In genomic region chrX:40177942-40178715, GRCh38 we compare ENCODE assay signal across 15 cellular contexts.
DNase-seq lines count a peak whose midpoint lies in the region; ATAC-seq and TF ChIP-seq lines count a peak whose summit lies in the region.
"Had no signal": no experiment of that assay in that cellular context is flagged by ENCODE, and none has a peak within 500 bp of the region (broad histone marks: within the 10 kb centered on the region; RNA-seq: fewer than 3 reads in every experiment).

No MANE protein-coding gene starts in this region.

- peaks cover 15% of the 10 kb centered on the region for H3K4me1 Mint-ChIP-seq in activated naive CD4-positive, alpha-beta T cell treated with anti-CD3 and anti-CD28 coated beads for 36 hours (ENCODE audit: low read depth)
- peaks cover 12 to 26% (median 15%) of the 10 kb centered on the region in 3 donors for H3K4me1 Mint-ChIP-seq in IgD-negative memory B cell
- H3K4me1 Mint-ChIP-seq in chondrocyte (ENCODE audit: low read depth), result peaks cover 17% of the 10 kb centered on the region
- peaks cover 22 to 46% of the 10 kb centered on the region in 2 donors for H3K4me1 Mint-ChIP-seq in stimulated activated naive B cell treated with anti-CD40 and anti-IgM and Interleukin-4, amounts not matched to agents 10 μg/mL and 1 μg/mL and 100 μg/mL, for 72 hours

- peaks cover 3% of the 10 kb centered on the region for H3K9me3 Mint-ChIP-seq in activated naive CD4-positive, alpha-beta T cell treated with anti-CD3 and anti-CD28 coated beads for 36 hours
- H3K9me3 Mint-ChIP-seq in IgD-negative memory B cell, result no peaks in the 10 kb centered on the region
- H3K9me3 Mint-ChIP-seq in chondrocyte (ENCODE audit: low read depth), result peaks cover 2% of the 10 kb centered on the region
- H3K9me3 Mint-ChIP-seq in stimulated activated naive B cell treated with anti-CD40 and anti-IgM and Interleukin-4, amounts not matched to agents 10 μg/mL and 1 μg/mL and 100 μg/mL, for 72 hours, result peaks cover 2 to 5% of the 10 kb centered on the region in 2 donors

- H3K4me3 Mint-ChIP-seq in activated naive CD4-positive, alpha-beta T cell treated with anti-CD3 and anti-CD28 coated beads for 36 hours, result no peak overlapping the region
- peak overlapping the region in 1 of 4 donors; percentile 98 for H3K4me3 Mint-ChIP-seq in IgD-negative memory B cell
- H3K4me3 Mint-ChIP-seq in chondrocyte (ENCODE audit: unreplicated experiment), result no peak overlapping the region
- H3K4me3 Mint-ChIP-seq in stimulated activated naive B cell treated with anti-CD40 and anti-IgM and Interleukin-4, amounts not matched to agents 10 μg/mL and 1 μg/mL and 100 μg/mL, for 72 hours, result peak overlapping the region in 1 of 2 donors; percentile 4

- peak; percentile 4 for DNase-seq in activated naive CD4-positive, alpha-beta T cell treated with anti-CD3 and anti-CD28 coated beads for 36 hours
- no peak for DNase-seq in activated naive CD4-positive, alpha-beta T cell treated with Interleukin-2 at 50 U/mL for 16 hours
- peak; percentile 38 for DNase-seq in chondrocyte (ENCODE audit: low spot score)
- no peak for DNase-seq in stimulated activated naive B cell treated with anti-CD40 and anti-IgM and Interleukin-4, amounts not matched to agents 10 μg/mL and 1 μg/mL and 100 μg/mL, for 72 hours
- DNase-seq in NCI-H526 treated with DMSO at 0.1 percent for 48 hours (lab: John Stamatoyannopoulos, UW), result no peak
- no peak for DNase-seq in SW 1271 (lab: John Stamatoyannopoulos, UW)
- DNase-seq: AML-193; effector memory CD4-positive, alpha-beta T cell; foreskin fibroblast; NCI-H1092 treated with DMSO at 0.1 percent for 48 hours; NCI-H226; upper lobe of left lung had no signal

- no peak for TF ChIP-seq CTCF in chondrocyte (IDR thresholded peaks at IDR 0.05)

- ATAC-seq in stimulated activated naive B cell treated with anti-CD40 and anti-IgM and Interleukin-4, amounts not matched to agents 10 μg/mL and 1 μg/mL and 100 μg/mL, for 72 hours (replicated peaks), result no peak
- ATAC-seq in esophagus mucosa, result no peak
- ATAC-seq: GM12878 had no signal

- no peaks in the 10 kb centered on the region for H3K27me3 Mint-ChIP-seq in activated naive CD4-positive, alpha-beta T cell treated with anti-CD3 and anti-CD28 coated beads for 36 hours (ENCODE audit: low read depth)
- H3K27me3 Mint-ChIP-seq in IgD-negative memory B cell (peaks cover 13% of the 10 kb centered on the region), chondrocyte (ENCODE audit: low read depth) (no peaks in the 10 kb centered on the region)
- peaks cover 0 to 7% of the 10 kb centered on the region in 2 donors for H3K27me3 Mint-ChIP-seq in stimulated activated naive B cell treated with anti-CD40 and anti-IgM and Interleukin-4, amounts not matched to agents 10 μg/mL and 1 μg/mL and 100 μg/mL, for 72 hours

- intact Hi-C loops in activated naive CD4-positive, alpha-beta T cell treated with anti-CD3 and anti-CD28 coated beads for 36 hours (cut with micrococcal nuclease), result loop anchor here (2.0 to 10.0 kb wide), 5 partner anchors 69 to 1157 kb away; partner anchors contain the start of genes DDX3X, MED14 and USP9X

- H3K36me3 Mint-ChIP-seq in activated naive CD4-positive, alpha-beta T cell treated with anti-CD3 and anti-CD28 coated beads for 36 hours (ENCODE audit: low read depth), result peaks cover 2% of the 10 kb centered on the region
- H3K36me3 Mint-ChIP-seq in IgD-negative memory B cell, result no peaks in the 10 kb centered on the region
- H3K36me3 Mint-ChIP-seq in chondrocyte (ENCODE audit: low read depth), result no peaks in the 10 kb centered on the region
- H3K36me3 Mint-ChIP-seq in stimulated activated naive B cell treated with anti-CD40 and anti-IgM and Interleukin-4, amounts not matched to agents 10 μg/mL and 1 μg/mL and 100 μg/mL, for 72 hours, result peaks cover 0 to 8% of the 10 kb centered on the region in 2 donors

- peak overlapping the region; percentile 5 for H3K27ac Mint-ChIP-seq in activated naive CD4-positive, alpha-beta T cell treated with anti-CD3 and anti-CD28 coated beads for 36 hours
- H3K27ac Mint-ChIP-seq in IgD-negative memory B cell (peak overlapping the region in 2 of 3 donors; percentile 95 to 99), chondrocyte (ENCODE audit: unreplicated experiment) (no peak overlapping the region)
- H3K27ac Mint-ChIP-seq in stimulated activated naive B cell treated with anti-CD40 and anti-IgM and Interleukin-4, amounts not matched to agents 10 μg/mL and 1 μg/mL and 100 μg/mL, for 72 hours, result peak overlapping the region; percentile 62

- CTCF ChIA-PET in activated naive CD4-positive, alpha-beta T cell treated with anti-CD3 and anti-CD28 coated beads for 36 hours (lab: Charles Lee), result interaction anchor here (0.6 to 1.2 kb wide), 2 partner anchors 60 to 1131 kb away, joined by 3 read pairs; no protein-coding TSS in a partner anchor

Comparison
In these comparisons a context has a peak if more than half of its experiments do, and no peak if none do; other contexts are left out.
1. DNase-seq: peak in activated naive CD4-positive, alpha-beta T cell treated with anti-CD3 and anti-CD28 coated beads for 36 hours (single experiment) and chondrocyte (single experiment); none in activated naive CD4-positive, alpha-beta T cell treated with Interleukin-2 at 50 U/mL for 16 hours (single experiment), stimulated activated naive B cell treated with anti-CD40 and anti-IgM and Interleukin-4, amounts not matched to agents 10 μg/mL and 1 μg/mL and 100 μg/mL, for 72 hours (single experiment), NCI-H526 treated with DMSO at 0.1 percent for 48 hours (single experiment) and SW 1271 (0 of 2).